ENCODE assay signal across 8 cellular contexts in the genomic region with DNA sequence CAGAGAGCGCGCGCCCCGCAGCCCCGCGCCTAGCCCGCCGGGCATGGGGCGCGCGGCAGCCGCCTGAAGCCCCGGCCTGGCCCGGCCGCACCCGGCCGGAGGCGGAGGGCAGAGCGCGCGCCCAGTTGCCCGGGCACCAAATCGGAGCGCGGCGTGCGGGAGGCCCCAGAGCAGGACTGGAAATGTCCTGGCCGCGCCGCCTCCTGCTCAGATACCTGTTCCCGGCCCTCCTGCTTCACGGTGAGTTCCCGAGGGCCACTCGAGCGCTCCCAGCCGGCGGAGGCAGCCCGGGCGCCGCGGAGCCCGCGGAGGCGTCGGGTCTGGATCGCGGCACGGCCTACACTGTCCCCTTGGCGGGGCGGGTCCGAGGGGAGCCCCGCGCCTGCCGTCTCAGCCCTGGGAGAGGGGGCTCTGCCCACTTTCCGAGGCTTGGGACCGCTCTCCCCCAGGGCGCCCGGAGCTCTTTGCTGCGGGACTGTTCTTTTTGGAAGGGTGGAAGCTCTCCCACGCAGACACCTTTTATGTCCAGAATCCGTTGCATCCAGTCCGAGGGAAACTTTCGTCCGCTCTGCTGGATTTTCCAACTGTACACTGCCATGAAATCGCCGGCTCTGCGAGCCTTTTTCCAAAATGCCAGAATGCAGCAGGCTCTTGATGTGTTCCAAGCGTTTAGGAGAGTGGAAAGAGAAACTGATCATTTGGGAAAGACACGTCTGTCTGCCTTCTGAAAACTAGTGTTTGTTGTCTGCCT. TPM values are rescaled to one million over a fixed set of nuclear protein-coding genes. Genes with fewer than 3 reads are reported as not detected.
A peak's percentile ranks its signal among the peaks of the same experiment; 100 is the strongest.
DNase-seq lines count a peak whose midpoint lies in the region; ATAC-seq and TF ChIP-seq lines count a peak whose summit lies in the region.

No MANE protein-coding gene starts in this region.

- peaks cover 27% of the 10 kb centered on the region for H3K4me1 ChIP-seq in stomach smooth muscle (ENCODE audit: control insufficient read depth, insufficient read depth, low read length)

- H3K4me3 ChIP-seq in kidney epithelial cell (ENCODE audit: low read depth, low read length) (peak overlapping the region; percentile 24), stomach smooth muscle (ENCODE audit: low read length in 2 of 2) (peak overlapping the region; percentile 81 to 90)

- H3K27me3 ChIP-seq in kidney epithelial cell (ENCODE audit: control insufficient read depth, insufficient read depth, low read length) (peaks cover 28% of the 10 kb centered on the region), stomach smooth muscle (ENCODE audit: control insufficient read depth in 1 of 2, insufficient read depth in 2 of 2, low read length in 2 of 2) (no peaks in the 10 kb centered on the region)

- ATAC-seq in HG03039 (IDR thresholded peaks at IDR 0.05; ENCODE audit: unreplicated experiment) = no peak
- ATAC-seq in GM21786 (IDR thresholded peaks at IDR 0.05; ENCODE audit: unreplicated experiment) = no peak

- DNase-seq in DMS 273 (lab: John Stamatoyannopoulos, UW; ENCODE audit: unreplicated experiment) (peak; percentile 77), DMS 273 treated with DMSO at 0.1 percent for 48 hours (lab: John Stamatoyannopoulos, UW) (no peak), kidney epithelial cell (ENCODE audit: low read depth) (no peak)
- no peak for DNase-seq in activated naive CD4-positive, alpha-beta T cell (lab: John Stamatoyannopoulos, UW)

- no peaks in the 10 kb centered on the region for H3K36me3 ChIP-seq in kidney epithelial cell (ENCODE audit: control insufficient read depth, insufficient read depth, low read length)
- no peaks in the 10 kb centered on the region for H3K36me3 ChIP-seq in stomach smooth muscle (ENCODE audit: control insufficient read depth in 2 of 2, insufficient read depth in 2 of 2, low read length in 2 of 2)

- no peaks in the 10 kb centered on the region for H3K9me3 ChIP-seq in stomach smooth muscle (ENCODE audit: control insufficient read depth in 2 of 2, low read length in 2 of 2)

- H3K27ac ChIP-seq in angular gyrus (ENCODE audit: low read depth, low read length) (peak overlapping the region; percentile 78), stomach smooth muscle (ENCODE audit: low read length) (peak overlapping the region; percentile 78)

- TF ChIP-seq CTCF in kidney epithelial cell (IDR thresholded peaks at IDR 0.05; ENCODE audit: insufficient read depth, low read length, poor library complexity, severe bottlenecking) = no peak

- peak overlapping the region; percentile 70 to 86 for H3K9ac ChIP-seq in stomach smooth muscle (ENCODE audit: low read length in 2 of 2)

RNA-seq across cellular contexts. Expression of gene APCDD1, which starts 0.5 kb away (rescaled TPM):
- 0.71 and 1.2 TPM in 2 replicates for total RNA-seq in kidney epithelial cell
